In the genomic region with DNA sequence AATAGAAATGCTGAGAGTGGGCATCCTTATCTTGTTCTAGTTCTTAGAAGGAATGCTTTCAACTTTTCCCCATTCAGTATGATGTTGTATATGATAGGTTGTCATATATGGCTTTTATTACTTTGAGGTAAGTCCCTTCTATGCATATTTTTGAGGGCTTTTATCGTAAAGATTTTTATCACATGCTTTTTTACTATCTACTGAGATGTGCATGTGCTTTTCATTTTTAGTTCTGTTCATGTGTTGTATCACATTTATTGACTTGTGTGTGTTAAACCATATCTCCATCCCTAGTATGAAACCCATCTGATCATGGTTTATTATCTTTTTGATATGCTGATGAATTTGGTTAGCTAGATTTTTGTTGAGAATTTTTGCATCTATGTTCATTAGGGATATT, we compare ENCODE assay signal across 7 cellular contexts.
"Had no signal": no experiment of that assay in that cellular context is flagged by ENCODE, and none has a peak within 500 bp of the region (broad histone marks: within the 10 kb centered on the region; RNA-seq: fewer than 3 reads in every experiment).

No MANE protein-coding gene starts in this region.

- DNase-seq: GDM1, GF-D8 had no signal

- H3K4me3 ChIP-seq: GM12878 had no signal

- ATAC-seq: GM12878 had no signal

- FAIRE-seq: G401.6, GM12878, GM12891, GM12892, GM18507 had no signal
